In genomic region chr10:20330246-20330645, GRCh38 we compare ENCODE assay signal across 1 cellular context.
TF ChIP-seq lines count a peak whose summit lies in the region.

No MANE protein-coding gene starts in this region.

TF ChIP-seq in WTC11, 78 proteins besides CTCF, POLR2A, EP300 and RAD21 (continued from another document):
- TF ChIP-seq FOXP4 (CRISPR knock-in tag; IDR thresholded peaks at IDR 0.05) (no peak), NR2C2 (CRISPR knock-in tag; IDR thresholded peaks at IDR 0.05) (no peak), ATF3 (CRISPR knock-in tag; conservative IDR thresholded peaks at IDR 0.05) (no peak), OVOL2 (CRISPR knock-in tag; IDR thresholded peaks at IDR 0.05; ENCODE audit: borderline replicate concordance) (no peak), NR3C1 (CRISPR knock-in tag; conservative IDR thresholded peaks at IDR 0.05; ENCODE audit: low read depth) (no peak), TP53 (CRISPR knock-in tag; IDR thresholded peaks at IDR 0.05) (no peak), JUN (CRISPR knock-in tag; IDR thresholded peaks at IDR 0.05) (no peak), GTF2I (CRISPR knock-in tag; conservative IDR thresholded peaks at IDR 0.05) (no peak), ZNF281 (CRISPR knock-in tag; IDR thresholded peaks at IDR 0.05) (no peak), ZBTB21 (CRISPR knock-in tag; IDR thresholded peaks at IDR 0.05; ENCODE audit: borderline replicate concordance) (no peak), SP1 (CRISPR knock-in tag; conservative IDR thresholded peaks at IDR 0.05) (no peak)
- TF ChIP-seq, protein P1, sequence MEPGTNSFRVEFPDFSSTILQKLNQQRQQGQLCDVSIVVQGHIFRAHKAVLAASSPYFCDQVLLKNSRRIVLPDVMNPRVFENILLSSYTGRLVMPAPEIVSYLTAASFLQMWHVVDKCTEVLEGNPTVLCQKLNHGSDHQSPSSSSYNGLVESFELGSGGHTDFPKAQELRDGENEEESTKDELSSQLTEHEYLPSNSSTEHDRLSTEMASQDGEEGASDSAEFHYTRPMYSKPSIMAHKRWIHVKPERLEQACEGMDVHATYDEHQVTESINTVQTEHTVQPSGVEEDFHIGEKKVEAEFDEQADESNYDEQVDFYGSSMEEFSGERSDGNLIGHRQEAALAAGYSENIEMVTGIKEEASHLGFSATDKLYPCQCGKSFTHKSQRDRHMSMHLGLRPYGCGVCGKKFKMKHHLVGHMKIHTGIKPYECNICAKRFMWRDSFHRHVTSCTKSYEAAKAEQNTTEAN (CRISPR knock-in tag; IDR thresholded peaks at IDR 0.05): no peak
- TF ChIP-seq, protein P2, sequence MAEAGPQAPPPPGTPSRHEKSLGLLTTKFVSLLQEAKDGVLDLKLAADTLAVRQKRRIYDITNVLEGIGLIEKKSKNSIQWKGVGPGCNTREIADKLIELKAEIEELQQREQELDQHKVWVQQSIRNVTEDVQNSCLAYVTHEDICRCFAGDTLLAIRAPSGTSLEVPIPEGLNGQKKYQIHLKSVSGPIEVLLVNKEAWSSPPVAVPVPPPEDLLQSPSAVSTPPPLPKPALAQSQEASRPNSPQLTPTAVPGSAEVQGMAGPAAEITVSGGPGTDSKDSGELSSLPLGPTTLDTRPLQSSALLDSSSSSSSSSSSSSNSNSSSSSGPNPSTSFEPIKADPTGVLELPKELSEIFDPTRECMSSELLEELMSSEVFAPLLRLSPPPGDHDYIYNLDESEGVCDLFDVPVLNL (CRISPR knock-in tag; IDR thresholded peaks at IDR 0.05; ENCODE audit: borderline replicate concordance, low read depth): no peak
TF ChIP-seq in WTC11: peak in this region for 0.
